Comparison of ENCODE assay signal across 1 cellular context in genomic region chr2:69629921-69630608, GRCh38.
TF ChIP-seq lines count a peak whose summit lies in the region.

No MANE protein-coding gene starts in this region.

TF ChIP-seq in K562, 482 proteins besides CTCF, POLR2A, EP300 and RAD21 (continued from another document):
- TF ChIP-seq, protein P1, sequence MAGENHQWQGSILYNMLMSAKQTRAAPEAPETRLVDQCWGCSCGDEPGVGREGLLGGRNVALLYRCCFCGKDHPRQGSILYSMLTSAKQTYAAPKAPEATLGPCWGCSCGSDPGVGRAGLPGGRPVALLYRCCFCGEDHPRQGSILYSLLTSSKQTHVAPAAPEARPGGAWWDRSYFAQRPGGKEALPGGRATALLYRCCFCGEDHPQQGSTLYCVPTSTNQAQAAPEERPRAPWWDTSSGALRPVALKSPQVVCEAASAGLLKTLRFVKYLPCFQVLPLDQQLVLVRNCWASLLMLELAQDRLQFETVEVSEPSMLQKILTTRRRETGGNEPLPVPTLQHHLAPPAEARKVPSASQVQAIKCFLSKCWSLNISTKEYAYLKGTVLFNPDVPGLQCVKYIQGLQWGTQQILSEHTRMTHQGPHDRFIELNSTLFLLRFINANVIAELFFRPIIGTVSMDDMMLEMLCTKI (IDR thresholded peaks at IDR 0.05; ENCODE audit: partially characterized antibody) = no peak
- TF ChIP-seq ZBTB49 (CRISPR knock-in tag; IDR thresholded peaks at IDR 0.05; ENCODE audit: borderline replicate concordance) (no peak), NCOA2 (IDR thresholded peaks at IDR 0.05; ENCODE audit: partially characterized antibody in 2 of 2) (no peak), PTBP1 (IDR thresholded peaks at IDR 0.05; ENCODE audit: low read depth, low read length) (no peak), TEAD4 (IDR thresholded peaks at IDR 0.05; ENCODE audit: low read length) (no peak), TEAD4 (CRISPR knock-in tag; IDR thresholded peaks at IDR 0.05; ENCODE audit: borderline replicate concordance) (no peak), SMAD4 (CRISPR knock-in tag; conservative IDR thresholded peaks at IDR 0.05) (no peak)
